ENCODE assay signal across 10 cellular contexts in the genomic region with DNA sequence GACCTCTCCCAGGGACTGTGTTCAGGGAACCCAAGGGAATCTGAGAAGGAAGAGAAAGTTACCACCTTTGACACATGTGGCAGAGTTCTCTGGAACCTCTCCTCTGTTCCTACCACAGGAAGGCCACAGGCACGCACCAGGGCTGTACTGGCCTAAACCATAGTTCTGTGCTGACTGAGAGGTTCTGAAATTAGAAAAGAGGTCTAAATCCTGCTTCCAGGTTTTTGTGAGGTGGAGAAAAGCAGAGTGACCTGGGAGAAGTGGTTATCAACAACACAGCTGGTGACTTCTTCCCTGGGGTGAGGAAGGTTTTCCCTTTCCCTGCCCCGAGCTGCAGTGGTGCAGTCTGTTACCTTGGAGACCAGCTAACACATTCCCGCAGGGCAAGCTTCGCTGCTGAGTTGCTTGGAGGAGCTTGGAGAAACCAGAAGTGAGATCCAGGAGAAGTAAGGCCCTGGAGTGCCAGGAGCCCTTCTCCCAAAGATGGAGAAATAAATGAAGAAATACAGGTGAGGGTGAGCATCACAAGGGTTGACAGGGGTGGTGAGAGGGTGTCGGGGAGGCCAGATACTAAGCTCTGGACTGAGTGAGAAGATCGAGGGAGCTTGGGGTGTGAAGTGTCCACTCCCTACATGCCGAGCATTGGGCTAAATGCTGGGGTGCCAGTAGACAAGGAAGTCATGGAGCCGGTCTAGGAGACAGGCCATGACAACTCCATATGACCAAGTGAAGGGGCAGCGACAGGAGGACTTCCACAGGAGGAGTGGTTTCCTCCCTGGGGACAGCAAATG. TPM values are rescaled to one million over a fixed set of nuclear protein-coding genes. Genes with fewer than 3 reads are reported as not detected.
A peak's percentile ranks its signal among the peaks of the same experiment; 100 is the strongest.
DNase-seq lines count a peak whose midpoint lies in the region; ATAC-seq and TF ChIP-seq lines count a peak whose summit lies in the region.
"Had no signal": no experiment of that assay in that cellular context is flagged by ENCODE, and none has a peak within 500 bp of the region (broad histone marks: within the 10 kb centered on the region; RNA-seq: fewer than 3 reads in every experiment).

A gene with protein sequence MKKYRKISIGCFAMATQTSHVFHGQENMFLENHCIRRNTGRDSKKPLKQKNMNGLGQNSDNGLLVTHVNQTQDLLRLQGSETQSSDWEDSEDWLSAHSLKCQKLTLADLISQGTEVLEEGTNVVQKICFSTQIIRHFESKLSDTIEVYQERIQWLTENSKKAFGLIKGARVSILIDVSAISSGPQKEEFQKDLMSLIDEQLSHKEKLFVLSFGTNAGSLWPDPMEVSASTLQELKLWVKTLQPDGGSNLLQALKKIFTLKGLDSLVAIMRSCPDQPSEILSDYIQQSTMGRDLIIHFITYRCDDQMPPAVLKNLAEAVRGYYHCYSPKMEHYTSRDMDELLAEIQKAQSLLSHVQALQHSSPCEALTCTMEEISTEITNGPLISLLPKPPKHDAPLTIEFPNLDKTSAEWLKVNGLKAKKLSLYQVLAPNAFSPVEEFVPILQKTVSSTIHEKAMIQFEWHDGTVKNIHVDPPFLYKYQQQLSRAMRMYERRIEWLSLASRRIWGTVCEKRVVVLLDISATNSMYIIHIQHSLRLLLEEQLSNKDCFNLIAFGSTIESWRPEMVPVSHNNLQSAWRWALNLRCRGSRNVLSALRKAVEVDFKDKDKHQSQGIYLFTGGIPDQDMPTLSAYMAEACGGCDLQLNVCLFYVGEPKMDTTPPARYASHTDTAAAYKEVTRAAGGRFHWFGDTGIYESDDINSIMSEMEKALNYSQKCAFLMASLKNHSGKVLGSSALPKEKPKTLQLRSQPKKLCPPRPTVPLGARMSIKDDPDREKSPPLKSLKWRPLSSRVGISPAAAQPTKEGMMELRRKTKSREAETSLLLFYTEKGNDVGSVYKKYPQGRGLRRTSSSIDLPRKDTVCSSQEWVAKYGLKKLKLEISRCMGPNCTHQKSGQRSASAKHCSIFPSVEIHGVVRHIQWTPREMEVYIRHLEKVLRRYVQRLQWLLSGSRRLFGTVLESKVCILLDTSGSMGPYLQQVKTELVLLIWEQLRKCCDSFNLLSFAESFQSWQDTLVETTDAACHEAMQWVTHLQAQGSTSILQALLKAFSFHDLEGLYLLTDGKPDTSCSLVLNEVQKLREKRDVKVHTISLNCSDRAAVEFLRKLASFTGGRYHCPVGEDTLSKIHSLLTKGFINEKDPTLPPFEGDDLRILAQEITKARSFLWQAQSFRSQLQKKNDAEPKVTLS (plus strand): TSS at position 399 of the 791 bp plus-strand sequence. CDS start 97 bp downstream, at position 496.

- no peaks in the 10 kb centered on the region for H3K36me3 Mint-ChIP-seq in nephron progenitor cell (ENCODE audit: low read depth)
- no peaks in the 10 kb centered on the region for H3K36me3 Mint-ChIP-seq in activated CD8-positive, alpha-beta T cell treated with anti-CD3 and anti-CD28 coated beads, Interleukin-2, amount 10 ng/mL, durations not matched to agents 7 days and 5 days (ENCODE audit: low read depth)

- CTCF ChIA-PET in activated CD8-positive, alpha-beta T cell treated with anti-CD3 and anti-CD28 coated beads, Interleukin-2, amount 10 ng/mL, durations not matched to agents 7 days and 5 days (lab: Charles Lee), result interaction anchor here (1.1 to 7.0 kb wide), 2 partner anchors 14 to 95 kb away, joined by 3 to 67 read pairs; no protein-coding TSS in a partner anchor

- DNase-seq in GM03348 (ENCODE audit: low spot score) (peak; percentile 78), NCI-H2227 (lab: John Stamatoyannopoulos, UW; ENCODE audit: unreplicated experiment) (peak; percentile 63), fibroblast of pulmonary artery (ENCODE audit: low read depth) (peak; percentile 56), nephron progenitor cell (peak; percentile 50), NCI-H1105 (lab: John Stamatoyannopoulos, UW) (no peak), NOMO-1 treated with dmso at 0.1 percent for 144 hours (lab: John Stamatoyannopoulos, UW; ENCODE audit: unreplicated experiment) (no peak)
- no peak for DNase-seq in activated CD8-positive, alpha-beta T cell treated with anti-CD3 and anti-CD28 coated beads, Interleukin-2, amount 10 ng/mL, durations not matched to agents 7 days and 5 days
- DNase-seq: activated B cell treated with CpG ODN at 0.5 μM for 24 hours, NCI-H1436 treated with DMSO at 0.1 percent for 48 hours had no signal

- no peak for TF ChIP-seq CTCF in fibroblast of pulmonary artery (IDR thresholded peaks at IDR 0.05; ENCODE audit: low read length, missing control alignments)
- TF ChIP-seq CTCF in nephron progenitor cell (IDR thresholded peaks at IDR 0.05), result no peak

- peak within 1 kb of the TSS; percentile 26 for H3K27ac Mint-ChIP-seq in nephron progenitor cell
- no peak within 1 kb of the TSS for H3K27ac Mint-ChIP-seq in activated CD8-positive, alpha-beta T cell treated with anti-CD3 and anti-CD28 coated beads, Interleukin-2, amount 10 ng/mL, durations not matched to agents 7 days and 5 days
- H3K27ac Mint-ChIP-seq: activated B cell treated with CpG ODN at 0.5 μM for 24 hours had no signal

- POLR2A ChIA-PET in activated CD8-positive, alpha-beta T cell treated with anti-CD3 and anti-CD28 coated beads, Interleukin-2, amount 10 ng/mL, durations not matched to agents 7 days and 5 days (lab: Charles Lee), result no interaction called here

- H3K4me1 Mint-ChIP-seq in nephron progenitor cell, result peaks cover 19% of the 10 kb centered on the region
- H3K4me1 Mint-ChIP-seq in activated CD8-positive, alpha-beta T cell treated with anti-CD3 and anti-CD28 coated beads, Interleukin-2, amount 10 ng/mL, durations not matched to agents 7 days and 5 days (ENCODE audit: low read depth), result no peaks in the 10 kb centered on the region

- H3K27me3 Mint-ChIP-seq in nephron progenitor cell (ENCODE audit: low read depth, poor library complexity), result peaks cover 8% of the 10 kb centered on the region
- peaks cover 8% of the 10 kb centered on the region for H3K27me3 Mint-ChIP-seq in activated CD8-positive, alpha-beta T cell treated with anti-CD3 and anti-CD28 coated beads, Interleukin-2, amount 10 ng/mL, durations not matched to agents 7 days and 5 days (ENCODE audit: low read depth)

- H3K4me3 Mint-ChIP-seq in nephron progenitor cell, result peak within 1 kb of the TSS; percentile 40
- no peak within 1 kb of the TSS for H3K4me3 Mint-ChIP-seq in activated CD8-positive, alpha-beta T cell treated with anti-CD3 and anti-CD28 coated beads, Interleukin-2, amount 10 ng/mL, durations not matched to agents 7 days and 5 days
- H3K4me3 Mint-ChIP-seq: activated B cell treated with CpG ODN at 0.5 μM for 24 hours had no signal

- H3K9me3 Mint-ChIP-seq in nephron progenitor cell, result no peaks in the 10 kb centered on the region
- no peaks in the 10 kb centered on the region for H3K9me3 Mint-ChIP-seq in activated CD8-positive, alpha-beta T cell treated with anti-CD3 and anti-CD28 coated beads, Interleukin-2, amount 10 ng/mL, durations not matched to agents 7 days and 5 days (ENCODE audit: insufficient read depth)
- H3K9me3 Mint-ChIP-seq: activated B cell treated with CpG ODN at 0.5 μM for 24 hours had no signal

- H3K4me3 ChIP-seq in fibroblast of pulmonary artery (replicated peaks; ENCODE audit: low read depth, low read length), result no peak within 1 kb of the TSS

- ATAC-seq in activated CD8-positive, alpha-beta T cell treated with anti-CD3 and anti-CD28 coated beads, Interleukin-2, amount 10 ng/mL, durations not matched to agents 7 days and 5 days, result no peak
- ATAC-seq in HG02610 (IDR thresholded peaks at IDR 0.05; ENCODE audit: unreplicated experiment), result no peak

RNA-seq across cellular contexts. Expression of the gene that starts here (rescaled TPM):
- under 1 TPM in 1 of 2 experiments, not detected in 1; 0.18 TPM for total RNA-seq in activated CD8-positive, alpha-beta T cell treated with anti-CD3 and anti-CD28 coated beads, Interleukin-2, amount 10 ng/mL, durations not matched to agents 7 days and 5 days

Comparison
In these comparisons a context has a peak if more than half of its experiments do, and no peak if none do; other contexts are left out.
1. DNase-seq: peak in GM03348 (single experiment), NCI-H2227 (single experiment), fibroblast of pulmonary artery (single experiment) and nephron progenitor cell (single experiment); none in NCI-H1105 (single experiment), NOMO-1 treated with dmso at 0.1 percent for 144 hours (single experiment) and activated CD8-positive, alpha-beta T cell treated with anti-CD3 and anti-CD28 coated beads, Interleukin-2, amount 10 ng/mL, durations not matched to agents 7 days and 5 days (single experiment).